In the genomic region with DNA sequence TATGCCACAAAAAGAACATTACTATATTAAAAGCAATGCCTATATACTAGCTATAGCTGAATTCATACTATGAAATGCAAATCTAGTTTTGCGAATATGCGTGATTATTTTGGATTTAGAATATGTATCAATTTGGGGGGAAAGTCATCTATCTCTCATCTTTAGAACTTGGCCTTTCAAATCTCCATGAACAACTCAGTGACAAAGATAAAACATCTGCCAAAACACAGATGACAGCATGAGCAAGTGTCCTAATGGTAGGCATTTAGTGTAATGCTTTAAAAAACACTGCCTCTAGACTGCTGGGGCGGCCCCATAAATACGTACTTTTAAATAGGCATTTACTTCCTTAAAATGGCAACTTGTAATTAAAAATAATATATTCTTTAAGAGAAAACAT, we compare ENCODE assay signal across 11 cellular contexts. TPM values are rescaled to one million over a fixed set of nuclear protein-coding genes. Genes with fewer than 3 reads are reported as not detected.
A peak's percentile ranks its signal among the peaks of the same experiment; 100 is the strongest.
DNase-seq lines count a peak whose midpoint lies in the region; ATAC-seq, FAIRE-seq and TF ChIP-seq lines count a peak whose summit lies in the region.
"Had no signal": no experiment of that assay in that cellular context is flagged by ENCODE, and none has a peak within 500 bp of the region (broad histone marks: within the 10 kb centered on the region; RNA-seq: fewer than 3 reads in every experiment).

No MANE protein-coding gene starts in this region.

- peak overlapping the region in 4 of 11 experiments; percentile 5 to 96 (median 93); a peak in 6 of 22 replicates for H3K27ac ChIP-seq in BLaER1 treated with 17β-estradiol and CSF1 and Interleukin-3, amounts not matched to agents 10 nM and 100 nM
- H3K27ac ChIP-seq in GM12878 (ENCODE audit: control insufficient read depth, insufficient read depth): peak overlapping the region; percentile 68

- peaks cover 32 to 69% (median 44%) of the 10 kb centered on the region in 10 experiments for H3K4me1 ChIP-seq in BLaER1 treated with 17β-estradiol and CSF1 and Interleukin-3, amounts not matched to agents 10 nM and 100 nM
- peaks cover 12% of the 10 kb centered on the region; the same call in 1 of the 2 replicates for H3K4me1 ChIP-seq in GM12878 (ENCODE audit: control insufficient read depth, insufficient read depth, low read length)

- no TSS peak for BruUV-seq in GM12878 (replicated peaks; lab: Mats Ljungman, UMichigan)

- FAIRE-seq in GM12878 (lab: Jason Lieb, UNC): no peak

- intact Hi-C loops in GM12878 (cut with micrococcal nuclease; ENCODE audit: unreplicated experiment) (loop anchor here (1.0 to 5.0 kb wide), 3 partner anchors 36 to 319 kb away; no protein-coding TSS in a partner anchor), posterior cingulate gyrus (cut with DNase I) (no loop called here)

- H3K27me3 ChIP-seq in BLaER1 treated with 17β-estradiol and CSF1 and Interleukin-3, amounts not matched to agents 10 nM and 100 nM: no peaks in the 10 kb centered on the region
- no peaks in the 10 kb centered on the region for H3K27me3 ChIP-seq in GM12878 (replicated peaks in 1 of 2; ENCODE audit: control insufficient read depth in 2 of 2, insufficient read depth in 2 of 2, low read length in 1 of 2)

- H2AFZ ChIP-seq in GM12878 (ENCODE audit: control insufficient read depth, low read depth, low read length): no peak overlapping the region

- CTCF ChIA-PET in GM12878 (lab: Yijun Ruan, JAX): interaction anchor here (1.3 to 1.5 kb wide), 2 partner anchors 38 to 45 kb away, joined by 3 to 7 read pairs; no protein-coding TSS in a partner anchor

- no peak overlapping the region for H3K27ac Mint-ChIP-seq in HFFc6
- H3K27ac Mint-ChIP-seq in naive thymus-derived CD8-positive, alpha-beta T cell: peak overlapping the region in 7 of 10 donors; percentile 37 to 86 (median 70)

- H3K9me3 Mint-ChIP-seq in HFFc6: peaks cover 3% of the 10 kb centered on the region; the same call in 1 of the 2 replicates
- H3K9me3 Mint-ChIP-seq in naive thymus-derived CD8-positive, alpha-beta T cell: peaks cover 0 to 4% (median 0%) of the 10 kb centered on the region in 9 donors

- TF ChIP-seq CTCF in HFFc6 (IDR thresholded peaks at IDR 0.05) (no peak), GM12878 (IDR thresholded peaks at IDR 0.05 in 2 of 3, conservative IDR thresholded peaks at IDR 0.05 in 1 of 3; ENCODE audit: control insufficient read depth in 2 of 3, extremely low read depth in 1 of 3, insufficient read depth in 1 of 3, low read depth in 3 of 3, low read length in 3 of 3) (no peak)

- no peaks in the 10 kb centered on the region for H3K36me3 Mint-ChIP-seq in HFFc6 (ENCODE audit: low read depth)
- H3K36me3 Mint-ChIP-seq in naive thymus-derived CD8-positive, alpha-beta T cell: peaks cover 2 to 4% (median 4%) of the 10 kb centered on the region in 3 donors

- no peaks in the 10 kb centered on the region for H3K27me3 Mint-ChIP-seq in HFFc6 (ENCODE audit: insufficient read depth)
- no peaks in the 10 kb centered on the region for H3K27me3 Mint-ChIP-seq in naive thymus-derived CD8-positive, alpha-beta T cell
- H3K27me3 Mint-ChIP-seq: activated naive CD8-positive, alpha-beta T cell treated with anti-CD3 and anti-CD28 coated beads for 36 hours had no signal

- DNase-seq in HFFc6: no peak
- DNase-seq in GM12878 (ENCODE audit: low read depth, low spot score): no peak
- DNase-seq in naive thymus-derived CD8-positive, alpha-beta T cell: no peak
- no peak for DNase-seq in posterior cingulate gyrus
- DNase-seq in NCI-H1694 (lab: John Stamatoyannopoulos, UW): no peak
- DNase-seq in RKO (ENCODE audit: low spot score): no peak
- DNase-seq: NCI-H524 treated with DMSO at 0.1 percent for 48 hours had no signal

- H3K4me2 ChIP-seq in BLaER1 treated with 17β-estradiol and CSF1 and Interleukin-3, amounts not matched to agents 10 nM and 100 nM: peak overlapping the region in 10 of 11 experiments; percentile 77 to 96 (median 89); a peak in 20 of 22 replicates
- peak overlapping the region; percentile 83 for H3K4me2 ChIP-seq in GM12878 (ENCODE audit: control insufficient read depth, insufficient read depth)

- no peaks in the 10 kb centered on the region for H3K9me3 ChIP-seq in BLaER1 treated with 17β-estradiol and CSF1 and Interleukin-3, amounts not matched to agents 10 nM and 100 nM (replicated peaks in 1 of 11)
- H3K9me3 ChIP-seq in GM12878 (replicated peaks; ENCODE audit: control insufficient read depth, insufficient read depth, low read length): no peaks in the 10 kb centered on the region

- TF ChIP-seq EP300 in GM12878 (IDR thresholded peaks at IDR 0.05; ENCODE audit: borderline replicate concordance in 1 of 2, control insufficient read depth in 1 of 2, low read depth in 2 of 2, low read length in 2 of 2): no peak

- peaks cover 22% of the 10 kb centered on the region for H3K4me1 Mint-ChIP-seq in HFFc6 (ENCODE audit: low read depth)
- H3K4me1 Mint-ChIP-seq in naive thymus-derived CD8-positive, alpha-beta T cell: peaks cover 18 to 19% (median 19%) of the 10 kb centered on the region in 4 donors

- H3K9ac ChIP-seq in BLaER1 treated with 17β-estradiol and CSF1 and Interleukin-3, amounts not matched to agents 10 nM and 100 nM: peak overlapping the region in 5 of 11 experiments; percentile 42 to 96 (median 94); a peak in 7 of 22 replicates
- H3K9ac ChIP-seq in GM12878 (ENCODE audit: control insufficient read depth, insufficient read depth, low read length): peak overlapping the region; percentile 25; the same call in 1 of the 2 replicates

- H3K4me3 ChIP-seq in BLaER1 treated with 17β-estradiol and CSF1 and Interleukin-3, amounts not matched to agents 10 nM and 100 nM: peak overlapping the region in 6 of 10 experiments; percentile 86 to 96 (median 88); a peak in 8 of 20 replicates
- peak overlapping the region; percentile 95 for H3K4me3 ChIP-seq in GM12878

- no peak for TF ChIP-seq POLR2A in GM12878 (IDR thresholded peaks at IDR 0.05; ENCODE audit: low read depth, low read length)

- peak overlapping the region; percentile 99; the same call in 1 of the 2 replicates for H3K4me3 Mint-ChIP-seq in HFFc6
- H3K4me3 Mint-ChIP-seq in naive thymus-derived CD8-positive, alpha-beta T cell: peak overlapping the region in 4 of 10 donors; percentile 57 to 99 (median 70)

- WGBS in GM12878 (ENCODE audit: insufficient coverage, insufficient replicate concordance, low lambda C conversion rate, missing lambda C conversion rate): 3% methylated on average over 4 of the region's 4 CpGs

- SMC1A ChIA-PET in GM12878 (lab: Charles Lee; ENCODE audit: uncharacterized antibody, unreplicated experiment): interaction anchor here (1.1 to 5.0 kb wide), 7 partner anchors 13 to 69 kb away, joined by 3 to 31 read pairs (median 17); no protein-coding TSS in a partner anchor

- no peak for TF ChIP-seq RAD21 in GM12878 (IDR thresholded peaks at IDR 0.05; ENCODE audit: insufficient read depth, low read depth, low read length)

- peaks cover 0 to 56% (median 33%) of the 10 kb centered on the region in 11 experiments; a peak in 14 of 22 replicates for H4K20me1 ChIP-seq in BLaER1 treated with 17β-estradiol and CSF1 and Interleukin-3, amounts not matched to agents 10 nM and 100 nM
- H4K20me1 ChIP-seq in GM12878 (ENCODE audit: control insufficient read depth, insufficient read depth): no peaks in the 10 kb centered on the region; the same call in 1 of the 2 replicates

- peaks cover 86% of the 10 kb centered on the region for H3K79me2 ChIP-seq in GM12878 (ENCODE audit: control insufficient read depth, insufficient read depth, low read length)

- POLR2A ChIA-PET in GM12878 (lab: Charles Lee): interaction anchor here (1.0 to 2.5 kb wide), 2 partner anchors 13 to 37 kb away, joined by 3 to 17 read pairs; no protein-coding TSS in a partner anchor
- POLR2A ChIA-PET in naive thymus-derived CD8-positive, alpha-beta T cell (lab: Charles Lee): no interaction called here

- H3K36me3 ChIP-seq in BLaER1 treated with 17β-estradiol and CSF1 and Interleukin-3, amounts not matched to agents 10 nM and 100 nM: peaks cover 11 to 39% (median 25%) of the 10 kb centered on the region in 11 experiments; a peak in 18 of 22 replicates
- H3K36me3 ChIP-seq in GM12878 (ENCODE audit: control insufficient read depth in 2 of 2, insufficient read depth in 2 of 2, low read length in 1 of 2): peaks cover 0 to 2% of the 10 kb centered on the region in 2 experiments; a peak in 2 of 4 replicates

- peak; percentile 9; the same call in 1 of the 3 replicates for ATAC-seq in GM12878
- ATAC-seq in naive thymus-derived CD8-positive, alpha-beta T cell: no peak
- ATAC-seq in HG02798 (IDR thresholded peaks at IDR 0.05; ENCODE audit: poor library complexity, unreplicated experiment): no peak
- ATAC-seq: left lobe of liver had no signal

- RAD21 ChIA-PET in GM12878 (lab: Charles Lee; ENCODE audit: unreplicated experiment): interaction anchor here (2.7 to 3.3 kb wide), 2 partner anchors 13 to 37 kb away, joined by 6 to 23 read pairs; no protein-coding TSS in a partner anchor

- in situ Hi-C loops in GM12878 (cut with MboI): no loop called here

RNA-seq across cellular contexts. Expression of a gene that starts 2.7 kb away (rescaled TPM):
- 10 to 100 TPM; 68.3 to 89.5 (median 77.1) TPM for total RNA-seq in HFFc6 (2021; fragmentation: NEBNext Ultra II Directional; extraction: Animal tissue kit (Norgen Biotek cat#: 25700))
- total RNA-seq in GM12878 (2013; cell fraction: nucleolus; rRNA removed): 305 and 306 TPM in 2 replicates
- total RNA-seq in GM12878 (2014; rRNA removed) (66.0 and 81.6 TPM in 2 replicates), GM12878 (2014; rRNA removed; fragmentation: Illumina TruSeq; extraction: Trizol) (69.6 and 72.0 TPM in 2 replicates), GM12878 (2021) (74.6 and 87.2 TPM in 2 replicates)
- 149 TPM for polyA plus RNA-seq in GM12878 (2011; ENCODE audit: low read depth)
- polyA plus RNA-seq in GM12878 (2011; rRNA removed) (118 and 208 TPM in 2 replicates), GM12878 (2014; fragmentation: Illumina TruSeq; extraction: Trizol) (77.3 and 105 TPM in 2 replicates), GM12878 (2014; fragmentation: Nextera tagmentation; extraction: Ambion mirVana) (10 to 100 TPM; 22.9 to 61.6 TPM), GM12878 (2014; rRNA removed) (68.0 and 84.8 TPM in 2 replicates), GM12878 (2016; fragmentation: Nextera tagmentation; extraction: Ambion mirVana) (100 to 1,000 TPM; 168 to 175 TPM)
- 41.5 and 54.0 TPM in 2 replicates for polyA plus RNA-seq in GM12878 (2011; cell fraction: cytosol; rRNA removed)
- 65.1 and 67.6 TPM in 2 replicates for polyA plus RNA-seq in GM12878 (2011; cell fraction: nucleus; rRNA removed)
- 86.3 and 96.9 TPM in 2 replicates for polyA plus RNA-seq in GM12878 (2012)
- polyA minus RNA-seq in GM12878 (2011; rRNA and poly(A)+ RNA removed): 47.6 and 61.7 TPM in 2 replicates
- 20.1 and 26.3 TPM in 2 replicates for polyA minus RNA-seq in GM12878 (2011; cell fraction: cytosol; rRNA and poly(A)+ RNA removed)
- 41.5 and 58.6 TPM in 2 replicates for polyA minus RNA-seq in GM12878 (2011; cell fraction: nucleus; rRNA and poly(A)+ RNA removed)
- total RNA-seq in naive thymus-derived CD8-positive, alpha-beta T cell: 100 to 1,000 TPM; 187 to 192 TPM
- polyA plus RNA-seq in naive thymus-derived CD8-positive, alpha-beta T cell: 100 to 1,000 TPM; 127 to 164 (median 135) TPM
